In the genomic region with DNA sequence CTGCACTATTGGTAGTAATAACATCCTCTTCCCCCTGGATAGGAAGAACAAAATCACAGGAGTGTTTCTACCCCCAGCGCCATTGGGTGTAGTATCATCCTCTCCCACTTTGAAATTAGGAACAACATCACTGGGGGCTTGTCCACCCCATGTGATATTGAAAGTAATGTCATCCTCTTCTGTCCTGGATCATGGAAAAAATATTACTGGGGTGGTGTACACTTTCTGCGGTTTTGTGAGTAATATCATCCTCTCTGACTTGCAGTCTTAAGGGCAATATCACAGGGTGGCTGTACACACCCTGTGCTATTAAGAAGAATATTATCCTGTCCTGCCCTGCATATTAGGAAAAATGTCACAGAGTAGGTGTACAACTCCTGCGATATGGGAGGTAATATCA, we compare ENCODE assay signal across 16 cellular contexts.
"Had no signal": no experiment of that assay in that cellular context is flagged by ENCODE, and none has a peak within 500 bp of the region (broad histone marks: within the 10 kb centered on the region; RNA-seq: fewer than 3 reads in every experiment).

No MANE protein-coding gene starts in this region.

- H3K4me1 ChIP-seq: colonic mucosa, foreskin keratinocyte, vagina had no signal

- DNase-seq: activated CD4-positive, CD25-positive, alpha-beta regulatory T cell; activated CD8-positive, alpha-beta memory T cell treated with anti-CD3 and anti-CD28 coated beads for 24 hours; activated gamma-delta T cell; colonic mucosa; effector CD4-positive, alpha-beta T cell; foreskin keratinocyte; immature natural killer cell; left cardiac atrium; naive thymus-derived CD4-positive, alpha-beta T cell; posterior cingulate gyrus; stimulated activated CD4-positive, alpha-beta T cell treated with anti-CD3 and anti-CD28 coated beads, Interleukin-15, amount 100 ng/mL, for 24 hours; stimulated activated CD4-positive, alpha-beta T cell treated with anti-CD3 and anti-CD28 coated beads, Interleukin-4, amount 100 ng/mL, for 24 hours had no signal

- H3K27me3 ChIP-seq: tibial nerve, vagina had no signal

- ATAC-seq: foreskin keratinocyte; left cardiac atrium; naive thymus-derived CD4-positive, alpha-beta T cell had no signal

- H3K9me3 ChIP-seq: colonic mucosa, vagina had no signal

- H3K27ac ChIP-seq: colonic mucosa, foreskin keratinocyte, neutrophil, tibial nerve, vagina had no signal

- H3K4me3 ChIP-seq: colonic mucosa, lung, tibial nerve, vagina had no signal

- H3K27ac Mint-ChIP-seq: immature natural killer cell had no signal

- H3K4me3 Mint-ChIP-seq: immature natural killer cell; naive thymus-derived CD4-positive, alpha-beta T cell had no signal

- H3K36me3 ChIP-seq: colonic mucosa, neutrophil, tibial nerve, vagina had no signal

- H3K36me3 Mint-ChIP-seq: immature natural killer cell; naive thymus-derived CD4-positive, alpha-beta T cell had no signal
